Comparison of ENCODE assay signal across 12 cellular contexts in the genomic region with DNA sequence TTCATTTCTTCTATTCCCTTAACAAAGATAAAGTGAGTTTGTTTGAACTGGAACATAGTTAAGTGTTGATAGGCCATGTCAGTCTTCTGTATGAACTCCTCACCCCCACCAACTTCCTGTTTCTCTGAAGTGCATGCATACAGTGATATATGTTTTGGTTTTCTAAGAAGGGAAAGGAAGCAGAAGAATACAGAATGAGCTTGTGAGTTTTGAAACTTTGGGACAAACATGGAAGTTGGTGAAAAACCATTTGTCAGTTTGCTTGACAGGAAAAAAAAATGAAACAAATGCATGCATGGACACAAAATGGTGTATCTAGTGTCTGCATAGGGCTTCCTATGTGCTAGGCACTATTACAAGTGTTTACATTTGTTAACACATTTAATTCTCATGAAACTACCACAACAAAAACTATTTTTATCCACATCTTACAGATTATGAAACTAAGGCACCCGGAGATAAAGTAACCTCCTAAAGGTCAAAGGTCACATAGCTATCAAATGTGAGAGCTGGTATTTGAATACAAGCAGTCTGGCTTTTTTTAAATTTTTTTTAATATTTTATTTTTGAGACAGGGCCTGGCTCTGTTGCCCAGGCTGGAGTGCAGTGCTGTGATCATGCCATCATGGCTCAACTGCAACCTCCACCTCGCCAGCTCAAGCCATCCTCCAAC.
A peak's percentile ranks its signal among the peaks of the same experiment; 100 is the strongest.
DNase-seq lines count a peak whose midpoint lies in the region; ATAC-seq and TF ChIP-seq lines count a peak whose summit lies in the region.
"Had no signal": no experiment of that assay in that cellular context is flagged by ENCODE, and none has a peak within 500 bp of the region (broad histone marks: within the 10 kb centered on the region; RNA-seq: fewer than 3 reads in every experiment).

No MANE protein-coding gene starts in this region.

- TF ChIP-seq CTCF in OCI-LY3 (IDR thresholded peaks at IDR 0.05; ENCODE audit: low read depth, low read length) (no peak), GM23338 (conservative IDR thresholded peaks at IDR 0.05; ENCODE audit: low read depth in 2 of 2) (no peak)

- H3K4me2 ChIP-seq in OCI-LY3 (ENCODE audit: low read length), result no peak overlapping the region
- H3K4me2 ChIP-seq in Karpas-422 (ENCODE audit: low read depth, low read length, poor library complexity, severe bottlenecking), result no peak overlapping the region
- no peak overlapping the region for H3K4me2 ChIP-seq in GM23338

- H3K4me1 ChIP-seq in OCI-LY3 (ENCODE audit: low read length) (peaks cover 12% of the 10 kb centered on the region), Karpas-422 (ENCODE audit: low read length) (no peaks in the 10 kb centered on the region), GM23338 (ENCODE audit: insufficient read depth) (peaks cover 11% of the 10 kb centered on the region)

- no peaks in the 10 kb centered on the region for H3F3A ChIP-seq in GM23338 (replicated peaks; ENCODE audit: low read depth)

- H3K9me2 ChIP-seq in Karpas-422 (replicated peaks; ENCODE audit: insufficient read depth, low read length) (no peaks in the 10 kb centered on the region), GM23338 (ENCODE audit: insufficient read depth) (no peaks in the 10 kb centered on the region)

- H3K9me3 Mint-ChIP-seq in GM23338, result no peaks in the 10 kb centered on the region
- H3K9me3 Mint-ChIP-seq: activated T-helper 2 cell treated with anti-CD3 and anti-CD28 coated beads, Interferon-gamma antibody, Interleukin-2, Interleukin-4, amounts not matched to agents 10 μg/mL and 5 μg/mL and 100 μg/mL, durations not matched to agents 14 hours and 24 hours and 36 hours had no signal

- no peak overlapping the region for H3K27ac Mint-ChIP-seq in GM23338
- H3K27ac Mint-ChIP-seq: activated T-helper 2 cell treated with anti-CD3 and anti-CD28 coated beads, Interferon-gamma antibody, Interleukin-2, Interleukin-4, amounts not matched to agents 10 μg/mL and 5 μg/mL and 100 μg/mL, durations not matched to agents 14 hours and 24 hours and 36 hours had no signal

- H3K36me3 ChIP-seq in OCI-LY3 (replicated peaks; ENCODE audit: low read depth, low read length) (no peaks in the 10 kb centered on the region), Karpas-422 (ENCODE audit: insufficient read depth, low read length) (no peaks in the 10 kb centered on the region), GM23338 (ENCODE audit: insufficient read depth) (no peaks in the 10 kb centered on the region)
- H3K36me3 ChIP-seq: thoracic aorta had no signal

- 0 out of 2 replicates have a peak overlapping the region, but pooled peaks have one; percentile 4 for H2AFZ ChIP-seq in OCI-LY3 (ENCODE audit: low read depth, low read length)
- H2AFZ ChIP-seq in Karpas-422 (ENCODE audit: low read length), result no peak overlapping the region
- H2AFZ ChIP-seq in GM23338, result no peak overlapping the region

- peak; percentile 55 for DNase-seq in CD1c-positive myeloid dendritic cell (ENCODE audit: extremely low spot score)
- no peak for DNase-seq in Karpas-422
- no peak for DNase-seq in GM23338 (ENCODE audit: low spot score)
- no peak for DNase-seq in ACHN
- no peak for DNase-seq in activated effector memory CD4-positive, alpha-beta T cell treated with anti-CD3 and anti-CD28 coated beads, Interleukin-2, amount 50 U/mL, for 16 hours
- DNase-seq: SHP77 treated with DMSO at 0.1 percent for 48 hours had no signal

- H3K79me2 ChIP-seq in OCI-LY3 (ENCODE audit: low read length) (no peaks in the 10 kb centered on the region), Karpas-422 (ENCODE audit: low read length) (no peaks in the 10 kb centered on the region), GM23338 (replicated peaks; ENCODE audit: insufficient read depth) (no peaks in the 10 kb centered on the region)

- peaks cover 5% of the 10 kb centered on the region; the same call in 1 of the 3 replicates for H3K4me1 Mint-ChIP-seq in GM23338

- no peak overlapping the region for H3K9ac ChIP-seq in OCI-LY3 (ENCODE audit: low read length)
- H3K9ac ChIP-seq in Karpas-422 (ENCODE audit: low read length), result no peak overlapping the region

- H3K27ac ChIP-seq in OCI-LY3 (ENCODE audit: low read length) (no peak overlapping the region), Karpas-422 (ENCODE audit: low read length) (no peak overlapping the region), GM23338 (ENCODE audit: low read depth) (no peak overlapping the region)
- H3K27ac ChIP-seq: thoracic aorta had no signal

- no peak overlapping the region for H3K4me3 Mint-ChIP-seq in GM23338

- H4K20me1 ChIP-seq in OCI-LY3 (ENCODE audit: insufficient read depth, low read length) (no peaks in the 10 kb centered on the region), Karpas-422 (ENCODE audit: insufficient read depth, low read depth, low read length) (no peaks in the 10 kb centered on the region), GM23338 (replicated peaks; ENCODE audit: insufficient read depth) (no peaks in the 10 kb centered on the region)

- H3K27me3 ChIP-seq in OCI-LY3 (ENCODE audit: low read depth, low read length) (no peaks in the 10 kb centered on the region), Karpas-422 (ENCODE audit: low read length) (no peaks in the 10 kb centered on the region), GM23338 (ENCODE audit: insufficient read depth) (no peaks in the 10 kb centered on the region)

- H3K9me3 ChIP-seq in OCI-LY3 (ENCODE audit: insufficient read depth, low read length) (no peaks in the 10 kb centered on the region), Karpas-422 (ENCODE audit: low read length) (no peaks in the 10 kb centered on the region)
- H3K9me3 ChIP-seq: thoracic aorta had no signal

- peaks cover 3% of the 10 kb centered on the region for H3K27me3 Mint-ChIP-seq in GM23338 (ENCODE audit: insufficient read depth, low read depth, poor library complexity)

- in situ Hi-C loops in ACHN (cut with HindIII; ENCODE audit: low pct_ligation_motif_present, low pct_unique_long_range_greater_than_20kb, low sequenced_read_pairs), result no loop called here

- no peaks in the 10 kb centered on the region for H3K36me3 Mint-ChIP-seq in GM23338 (ENCODE audit: low read depth)

- no peak overlapping the region for H3K4me3 ChIP-seq in OCI-LY3 (ENCODE audit: low read length)
- H3K4me3 ChIP-seq in Karpas-422 (ENCODE audit: low read length), result no peak overlapping the region
- H3K4me3 ChIP-seq in GM23338, result no peak overlapping the region
- H3K4me3 ChIP-seq: thoracic aorta had no signal

- ATAC-seq in GM18909 (IDR thresholded peaks at IDR 0.05; ENCODE audit: poor library complexity, unreplicated experiment) (peak; percentile 72), HG02973 (IDR thresholded peaks at IDR 0.05; ENCODE audit: unreplicated experiment) (peak; percentile 51), GM23338 (no peak)
- ATAC-seq: right cardiac atrium had no signal

TF ChIP-seq in GM23338, 12 proteins besides CTCF, POLR2A, EP300 and RAD21 (continues in another document):
- TF ChIP-seq JUNB (IDR thresholded peaks at IDR 0.05; ENCODE audit: unreplicated experiment), result no peak
- no peak for TF ChIP-seq POLR2AphosphoS5 (IDR thresholded peaks at IDR 0.05; ENCODE audit: low read depth)
- TF ChIP-seq EZH2phosphoT487 (IDR thresholded peaks at IDR 0.05; ENCODE audit: unreplicated experiment), result no peak
- TF ChIP-seq CREB1 (CRISPR knock-in tag; IDR thresholded peaks at IDR 0.05; ENCODE audit: low read depth), result no peak
